Comparison of ENCODE assay signal across 8 cellular contexts in the genomic region with DNA sequence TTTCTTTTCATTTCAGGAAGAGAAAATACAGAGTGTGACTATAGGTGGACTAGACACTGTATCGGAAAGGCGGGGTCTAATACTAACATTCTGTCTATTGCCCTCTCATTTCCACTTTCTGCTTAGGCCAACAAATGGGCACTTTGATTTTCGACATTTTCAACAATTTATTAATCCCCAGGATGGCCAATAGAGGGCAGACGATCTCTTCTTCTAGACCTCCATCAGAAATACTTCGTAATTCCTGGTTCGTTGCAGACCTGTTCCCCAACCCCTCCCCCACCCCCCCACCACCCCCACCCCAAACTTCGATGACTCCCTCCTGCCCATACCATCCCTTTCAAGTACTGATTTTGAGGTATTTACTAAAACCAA. TPM values are rescaled to one million over a fixed set of nuclear protein-coding genes. Genes with fewer than 3 reads are reported as not detected.
DNase-seq lines count a peak whose midpoint lies in the region; ATAC-seq, FAIRE-seq and TF ChIP-seq lines count a peak whose summit lies in the region.

No MANE protein-coding gene starts in this region.

- ATAC-seq in K562, result 0 out of 3 replicates have a peak, but pooled peaks have one; percentile 50
- ATAC-seq in lower lobe of right lung, result no peak
- ATAC-seq in GM21723 (IDR thresholded peaks at IDR 0.05; ENCODE audit: unreplicated experiment), result no peak

- TF ChIP-seq POLR2A in K562 (conservative IDR thresholded peaks at IDR 0.05), result no peak

- in situ Hi-C loops in K562 (cut with MboI), result loop anchor here (5.0 kb wide), 1 partner anchor 305 kb away; no protein-coding TSS in a partner anchor

- no peak overlapping the region for H3K9ac ChIP-seq in K562 (ENCODE audit: insufficient read depth in 1 of 2, low read depth in 2 of 2, low read length in 2 of 2)

- CTCF ChIA-PET in K562 (lab: Yijun Ruan, JAX; ENCODE audit: low intra/inter-chr PET ratio), result interaction anchor here (0.6 to 2.0 kb wide), 3 partner anchors 312 to 433 kb away, joined by 3 to 8 read pairs (median 7); no protein-coding TSS in a partner anchor

- no peak for TF ChIP-seq EP300 in K562 (IDR thresholded peaks at IDR 0.05; ENCODE audit: low read length)

- 0% methylated on average over 6 of the region's 7 CpGs for WGBS in K562 (ENCODE audit: insufficient coverage, low coverage, missing lambda C conversion rate)

- TF ChIP-seq RAD21 in K562 (CRISPR knock-in tag; conservative IDR thresholded peaks at IDR 0.05 in 1 of 2, IDR thresholded peaks at IDR 0.05 in 1 of 2), result peak; percentile 47 to 57

- H3K9me3 ChIP-seq in K562 (replicated peaks; ENCODE audit: control insufficient read depth, insufficient read depth, low read depth, low read length), result no peaks in the 10 kb centered on the region
- H3K9me3 ChIP-seq in lower lobe of right lung, result no peaks in the 10 kb centered on the region

- no TSS peak for BruUV-seq in K562 (replicated peaks; lab: Mats Ljungman, UMichigan)

- H3K79me2 ChIP-seq in K562 (ENCODE audit: control insufficient read depth, insufficient read depth, low read length), result no peaks in the 10 kb centered on the region

- H3K27ac ChIP-seq in K562 (ENCODE audit: extremely low read depth, low read depth, low read length) (no peak overlapping the region), lower lobe of right lung (no peak overlapping the region)

- TF ChIP-seq CTCF in K562 (IDR thresholded peaks at IDR 0.05 in 2 of 3, conservative IDR thresholded peaks at IDR 0.05 in 1 of 3; ENCODE audit: insufficient read depth in 2 of 3, low read depth in 1 of 3, low read length in 3 of 3) (peak; percentile 32 to 68 (median 44); a peak in 4 of 6 replicates), lower lobe of right lung (IDR thresholded peaks at IDR 0.05) (peak; percentile 49)

- no peaks in the 10 kb centered on the region for H3K36me3 ChIP-seq in K562 (ENCODE audit: control insufficient read depth, insufficient read depth, low read length)
- H3K36me3 ChIP-seq in lower lobe of right lung, result no peaks in the 10 kb centered on the region

- H3K9me1 ChIP-seq in K562 (ENCODE audit: control insufficient read depth, insufficient read depth, low read length), result no peaks in the 10 kb centered on the region

- H3K27me3 ChIP-seq in K562 (ENCODE audit: control insufficient read depth in 2 of 2, insufficient read depth in 2 of 2, low read length in 2 of 2) (peaks cover 0 to 10% of the 10 kb centered on the region in 2 experiments; a peak in 1 of 5 replicates), lower lobe of right lung (ENCODE audit: low read depth) (no peaks in the 10 kb centered on the region)

- no peaks in the 10 kb centered on the region for H4K20me1 ChIP-seq in K562 (replicated peaks; ENCODE audit: control insufficient read depth, insufficient read depth, low read length)

- peak; percentile 14 for DNase-seq in stimulated activated CD4-positive, alpha-beta T cell treated with anti-CD3 and anti-CD28 coated beads, Interleukin-4, amount 100 ng/mL, for 24 hours
- no peak for DNase-seq in stimulated activated CD4-positive, alpha-beta T cell treated with anti-CD3 and anti-CD28 coated beads, Interleukin-12 subunit alpha, Interleukin-12 subunit beta, amount 100 ng/mL, for 4 hours
- DNase-seq in NCI-H2171 treated with DMSO at 0.1 percent for 48 hours (lab: John Stamatoyannopoulos, UW) (peak; percentile 41), K562 (ENCODE audit: extremely low read depth in 1 of 4, low spot score in 3 of 4) (peak; percentile 32 to 45 (median 40)), lower lobe of right lung (no peak), occipital lobe (lab: John Stamatoyannopoulos, UW) (no peak), GDM1 (lab: John Stamatoyannopoulos, UW) (no peak)

- intact Hi-C loops in K562 (cut with micrococcal nuclease) (loop anchor here (2.0 to 10.0 kb wide), 3 partner anchors 155 to 423 kb away; no protein-coding TSS in a partner anchor), lower lobe of right lung (cut with DNase I) (loop anchor here (10.0 kb wide), 1 partner anchor 153 kb away; no protein-coding TSS in a partner anchor)

- no peak overlapping the region for H3K4me2 ChIP-seq in K562 (ENCODE audit: insufficient read depth, low read length)

- FAIRE-seq in K562 (lab: Jason Lieb, UNC), result peak; percentile 54

- H2AFZ ChIP-seq in K562 (ENCODE audit: low read depth, low read length), result no peak overlapping the region

- POLR2A ChIA-PET in K562 (lab: Yijun Ruan, JAX), result no interaction called here

- H3K4me1 ChIP-seq in K562 (replicated peaks in 1 of 2; ENCODE audit: control insufficient read depth in 2 of 2, insufficient read depth in 2 of 2, low read length in 2 of 2), result peaks cover 0 to 14% of the 10 kb centered on the region in 2 experiments; a peak in 2 of 5 replicates
- peaks cover 17% of the 10 kb centered on the region for H3K4me1 ChIP-seq in lower lobe of right lung

- H3K4me3 ChIP-seq in K562 (no peak overlapping the region), lower lobe of right lung (no peak overlapping the region)

TF ChIP-seq in K562, 482 proteins besides CTCF, POLR2A, EP300 and RAD21:
- TF ChIP-seq SMC3 (conservative IDR thresholded peaks at IDR 0.05; ENCODE audit: insufficient read depth, low read depth, low read length) (0 out of 2 replicates have a peak, but pooled peaks have one; percentile 38), SETDB1 (IDR thresholded peaks at IDR 0.05; ENCODE audit: low read length) (no peak)

RNA-seq across cellular contexts. Expression of gene CRIM1, which starts 3.6 kb away (rescaled TPM):
- 0.53 and 0.55 TPM in 2 replicates for total RNA-seq in K562 (2011; cell fraction: chromatin; rRNA removed; ENCODE audit: low replicate concordance)
- total RNA-seq in K562 (2011; cell fraction: nucleolus; rRNA removed), result 0.39 and 0.83 TPM in 2 replicates
- 0.81 and 1.6 TPM in 2 replicates for total RNA-seq in K562 (2011; cell fraction: nucleoplasm; rRNA removed)
- 0.36 TPM in 1 of 2 replicates, not detected in the other for total RNA-seq in K562 (2014; rRNA removed)
- total RNA-seq in K562 (2014; rRNA removed; fragmentation: Illumina TruSeq; extraction: Trizol), result 0.04 TPM in 1 of 2 replicates, not detected in the other
- 0.04 TPM in 1 of 2 replicates, not detected in the other for total RNA-seq in K562 (2015; rRNA removed; fragmentation: Illumina TruSeq; extraction: Trizol)
- 0.24 and 0.27 TPM in 2 replicates for total RNA-seq in K562 (2021)
- polyA plus RNA-seq in K562 (2011; rRNA removed), result 0.15 and 0.39 TPM in 2 replicates
- polyA plus RNA-seq in K562 (2011; cell fraction: cytosol; rRNA removed), result 0.19 and 0.36 TPM in 2 replicates
- polyA plus RNA-seq in K562 (2011; cell fraction: nucleus; rRNA removed), result 0.31 and 0.61 TPM in 2 replicates
- polyA plus RNA-seq in K562 (2012), result 0.13 and 0.17 TPM in 2 replicates
- 0.01 and 0.03 TPM in 2 replicates for polyA plus RNA-seq in K562 (2014; fragmentation: Illumina TruSeq; extraction: Trizol)
- under 1 TPM; 0.04 to 0.07 TPM for polyA plus RNA-seq in K562 (2014; fragmentation: Nextera tagmentation; extraction: Ambion mirVana)
- polyA plus RNA-seq in K562 (2014; rRNA removed), result 0.03 TPM in 1 of 2 replicates, not detected in the other
- polyA minus RNA-seq in K562 (2011; rRNA and poly(A)+ RNA removed), result 0.63 and 0.72 TPM in 2 replicates
- 1.2 and 5.6 TPM in 2 replicates for polyA minus RNA-seq in K562 (2011; cell fraction: cytosol; rRNA and poly(A)+ RNA removed)
- 1.00 and 3.1 TPM in 2 replicates for polyA minus RNA-seq in K562 (2011; cell fraction: nucleus; rRNA and poly(A)+ RNA removed)
- 105 TPM for total RNA-seq in lower lobe of right lung
- total RNA-seq in occipital lobe, result 105 TPM

Comparison
In these comparisons a context has a peak if more than half of its experiments do, and no peak if none do; other contexts are left out.
1. DNase-seq: peak in stimulated activated CD4-positive, alpha-beta T cell treated with anti-CD3 and anti-CD28 coated beads, Interleukin-4, amount 100 ng/mL, for 24 hours (single experiment), NCI-H2171 treated with DMSO at 0.1 percent for 48 hours (single experiment) and K562 (4 of 4); none in stimulated activated CD4-positive, alpha-beta T cell treated with anti-CD3 and anti-CD28 coated beads, Interleukin-12 subunit alpha, Interleukin-12 subunit beta, amount 100 ng/mL, for 4 hours (single experiment), lower lobe of right lung (single experiment), occipital lobe (single experiment) and GDM1 (single experiment).
2. RNA of gene CRIM1, which starts 3.6 kb away (total RNA-seq): 105 TPM in occipital lobe (single experiment) and 105 TPM in lower lobe of right lung (single experiment); 0.04 to 1.6 TPM in K562; every median in the first group is over 10 times any median in the second.